ENCODE assay signal across 8 cellular contexts in genomic region chr17:83080641-83081560, GRCh38. TPM values are rescaled to one million over a fixed set of nuclear protein-coding genes. Genes with fewer than 3 reads are reported as not detected.
A peak's percentile ranks its signal among the peaks of the same experiment; 100 is the strongest.
DNase-seq lines count a peak whose midpoint lies in the region; ATAC-seq and TF ChIP-seq lines count a peak whose summit lies in the region.

No MANE protein-coding gene starts in this region.

- H3K27me3 Mint-ChIP-seq in HFFc6 (ENCODE audit: insufficient read depth): peaks cover 11% of the 10 kb centered on the region

- H3K4me1 ChIP-seq in fibroblast of lung (ENCODE audit: control insufficient read depth, extremely low read depth, insufficient read depth, low read length): peaks cover 24% of the 10 kb centered on the region
- peaks cover 28% of the 10 kb centered on the region for H3K4me1 ChIP-seq in neuron (ENCODE audit: insufficient read depth, low read length)

- H3K36me3 Mint-ChIP-seq in HFFc6 (ENCODE audit: low read depth): peaks cover 18% of the 10 kb centered on the region

- TF ChIP-seq CTCF in AG09309 (IDR thresholded peaks at IDR 0.05; ENCODE audit: control insufficient read depth, insufficient read depth, low read depth, low read length, missing control alignments): no peak
- no peak for TF ChIP-seq CTCF in HFFc6 (IDR thresholded peaks at IDR 0.05)
- no peak for TF ChIP-seq CTCF in fibroblast of lung (conservative IDR thresholded peaks at IDR 0.05 in 1 of 2, IDR thresholded peaks at IDR 0.05 in 1 of 2; ENCODE audit: low read depth in 1 of 2, low read length in 2 of 2)

- H3K27ac Mint-ChIP-seq in HFFc6: no peak overlapping the region

- H3K9ac ChIP-seq in fibroblast of lung (ENCODE audit: insufficient read depth, low read length): peak overlapping the region; percentile 88

- DNase-seq in AG09309 (ENCODE audit: low read depth): no peak
- no peak for DNase-seq in HFFc6
- DNase-seq in activated CD8-positive, alpha-beta memory T cell treated with anti-CD3 and anti-CD28 coated beads, Interleukin-2, amount 50 U/mL, for 48 hours: peak; percentile 74
- DNase-seq in fibroblast of lung (ENCODE audit: low read depth in 2 of 2): peak; percentile 22 to 47
- DNase-seq in Kasumi-1 (lab: John Stamatoyannopoulos, UW): no peak
- DNase-seq in NCI-H524 (lab: John Stamatoyannopoulos, UW): no peak

- no peak overlapping the region for H2AFZ ChIP-seq in fibroblast of lung (ENCODE audit: low read length)
- H2AFZ ChIP-seq in neuron (ENCODE audit: low read depth, low read length): peak overlapping the region; percentile 24

- peak overlapping the region; percentile 77 for H3K27ac ChIP-seq in fibroblast of lung (ENCODE audit: insufficient read depth, low read length)

- H3K4me1 Mint-ChIP-seq in HFFc6 (ENCODE audit: low read depth): peaks cover 45% of the 10 kb centered on the region

- H3K9me3 Mint-ChIP-seq in HFFc6: no peaks in the 10 kb centered on the region

- peak overlapping the region; percentile 75 for H3K4me2 ChIP-seq in fibroblast of lung (ENCODE audit: extremely low read depth, insufficient read depth, low read length)

- H3K36me3 ChIP-seq in fibroblast of lung (ENCODE audit: control insufficient read depth, insufficient read depth, low read length) (peaks cover 6% of the 10 kb centered on the region), neuron (ENCODE audit: insufficient read depth, low read length) (no peaks in the 10 kb centered on the region)

- H3K4me3 Mint-ChIP-seq in HFFc6: peak overlapping the region; percentile 90; the same call in 1 of the 2 replicates

- peak overlapping the region; percentile 77 for H3K4me3 ChIP-seq in AG09309 (ENCODE audit: control insufficient read depth, low read depth, low read length)
- peak overlapping the region; percentile 38 to 81 (median 56) for H3K4me3 ChIP-seq in fibroblast of lung (replicated peaks in 1 of 4; ENCODE audit: control extremely low read depth in 1 of 4, insufficient read depth in 1 of 4, low read depth in 3 of 4, low read length in 4 of 4)
- H3K4me3 ChIP-seq in neuron (ENCODE audit: low read length): peak overlapping the region; percentile 56

- peaks cover 42% of the 10 kb centered on the region for H3K79me2 ChIP-seq in fibroblast of lung (ENCODE audit: control insufficient read depth, insufficient read depth, low read length)

- H4K20me1 ChIP-seq in fibroblast of lung (ENCODE audit: control insufficient read depth, extremely low read depth, insufficient read depth, low read length): peaks cover 3% of the 10 kb centered on the region

- ATAC-seq in GM21717 (IDR thresholded peaks at IDR 0.05; ENCODE audit: unreplicated experiment): no peak

- H3K9me3 ChIP-seq in fibroblast of lung (ENCODE audit: control insufficient read depth, insufficient read depth, low read depth, low read length): no peaks in the 10 kb centered on the region
- peaks cover 6% of the 10 kb centered on the region for H3K9me3 ChIP-seq in neuron (ENCODE audit: low read length)

- H3K27me3 ChIP-seq in fibroblast of lung (ENCODE audit: control insufficient read depth, insufficient read depth, low read length) (peaks cover 8% of the 10 kb centered on the region), neuron (ENCODE audit: insufficient read depth, low read length) (peaks cover 22% of the 10 kb centered on the region)

RNA-seq across cellular contexts. Expression of gene METRNL, which starts 1.5 kb away (rescaled TPM):
- total RNA-seq in HFFc6 (2021; fragmentation: NEBNext Ultra II Directional; extraction: Animal tissue kit (Norgen Biotek cat#: 25700)): 10 to 100 TPM; 54.4 to 96.7 (median 90.9) TPM
- total RNA-seq in fibroblast of lung: 114 and 120 TPM in 2 replicates
- 27.0 TPM in 2 replicates for polyA plus RNA-seq in fibroblast of lung
- 64.9 and 78.1 TPM in 2 replicates for polyA plus RNA-seq in fibroblast of lung (2012)
- polyA minus RNA-seq in fibroblast of lung (ENCODE audit: low replicate concordance): 23.0 and 29.3 TPM in 2 replicates

Comparison
In these comparisons a context has a peak if more than half of its experiments do, and no peak if none do; other contexts are left out.
1. DNase-seq: peak in activated CD8-positive, alpha-beta memory T cell treated with anti-CD3 and anti-CD28 coated beads, Interleukin-2, amount 50 U/mL, for 48 hours (single experiment) and fibroblast of lung (2 of 2); none in AG09309 (single experiment), HFFc6 (single experiment), Kasumi-1 (0 of 2) and NCI-H524 (0 of 2).
2. Peak in every context shown above with its lines, with median percentiles within 50 percentile points of each other: H3K4me3 ChIP-seq.